Comparison of ENCODE assay signal across 1 cellular context in the genomic region with DNA sequence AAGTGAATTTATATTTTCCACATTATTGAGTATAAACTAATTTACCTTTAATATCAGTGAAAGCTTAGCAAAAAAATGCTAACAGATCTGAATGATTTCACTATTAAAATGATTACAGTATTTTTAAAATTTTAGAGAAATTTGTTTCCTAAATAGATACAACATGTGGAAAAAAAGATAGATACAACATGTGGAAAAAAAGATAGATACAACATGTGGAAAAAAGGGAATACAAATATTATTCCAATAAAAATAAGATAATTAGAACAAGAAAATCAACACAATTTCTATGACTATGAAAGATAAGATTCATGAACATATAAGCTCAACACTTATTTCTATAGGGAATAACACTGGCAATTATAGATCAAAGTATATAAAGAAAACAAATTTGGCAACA.
TF ChIP-seq lines count a peak whose summit lies in the region.

No MANE protein-coding gene starts in this region.

TF ChIP-seq in HCT116, 20 proteins besides CTCF, POLR2A, EP300 and RAD21 (continued from another document):
- TF ChIP-seq SP1 (IDR thresholded peaks at IDR 0.05; ENCODE audit: low read depth) (no peak), ELF1 (IDR thresholded peaks at IDR 0.05; ENCODE audit: borderline replicate concordance, low read depth) (no peak), SRF (IDR thresholded peaks at IDR 0.05; ENCODE audit: low read depth) (no peak)
